ENCODE assay signal across 27 cellular contexts in the genomic region with DNA sequence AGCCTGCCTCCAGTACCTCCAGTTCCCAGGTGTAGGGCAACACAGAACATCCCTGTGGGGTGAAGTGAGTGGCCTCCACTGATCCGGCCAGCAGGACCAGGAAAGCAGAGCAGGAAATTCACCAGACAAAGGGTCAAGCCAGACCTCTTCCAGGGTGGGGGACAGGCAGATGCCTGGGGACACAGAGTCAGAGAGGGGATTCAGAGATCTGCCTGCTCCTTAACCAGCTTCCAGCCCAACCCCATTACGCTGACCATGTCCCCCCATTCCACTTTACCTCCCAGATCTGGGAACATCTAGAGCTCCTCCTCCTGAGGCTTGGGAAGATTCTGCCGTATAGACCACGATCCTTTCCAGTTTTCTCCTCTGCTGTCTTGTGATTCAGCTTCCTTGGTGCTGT.
"Had no signal": no experiment of that assay in that cellular context is flagged by ENCODE, and none has a peak within 500 bp of the region (broad histone marks: within the 10 kb centered on the region; RNA-seq: fewer than 3 reads in every experiment).

No MANE protein-coding gene starts in this region.

- H3K4me1 ChIP-seq: colonic mucosa, esophagus squamous epithelium, gastrocnemius medialis, heart right ventricle, left lung, lower lobe of right lung had no signal

- H3K27me3 ChIP-seq: colonic mucosa, esophagus squamous epithelium, gastrocnemius medialis, left lung had no signal

- H3K4me1 Mint-ChIP-seq: endodermal cell, mesothelial cell of epicardium had no signal

- H3K27me3 Mint-ChIP-seq: dendritic cell treated with granulocyte-macrophage colony-stimulating factor and Interleukin-4, amounts not matched to agents 40 ng/mL and 50 ng/mL, for 4 days; effector memory CD8-positive, alpha-beta T cell had no signal

- DNase-seq: colonic mucosa; cortex of kidney; effector CD8-positive, alpha-beta T cell; effector memory CD8-positive, alpha-beta T cell; endodermal cell; erythroblast; esophagus squamous epithelium; foreskin fibroblast; foreskin melanocyte; gastrocnemius medialis; glutamatergic neuron; head of caudate nucleus; heart right ventricle; hippocampal formation; left cardiac atrium; left lung; left ventricle myocardium superior; lower lobe of right lung; mesenchymal stem cell; mucosa of descending colon had no signal

- H3K4me3 Mint-ChIP-seq: dendritic cell treated with granulocyte-macrophage colony-stimulating factor and Interleukin-4, amounts not matched to agents 40 ng/mL and 50 ng/mL, for 4 days; effector memory CD8-positive, alpha-beta T cell; endodermal cell; mesothelial cell of epicardium had no signal

- H3K27ac ChIP-seq: colonic mucosa, epithelial cell of prostate, esophagus squamous epithelium, gastrocnemius medialis, heart right ventricle, left lung, lower lobe of right lung had no signal

- H3K36me3 ChIP-seq: colonic mucosa, esophagus squamous epithelium, gastrocnemius medialis, heart right ventricle, left lung, lower lobe of right lung had no signal

- H3K9me3 ChIP-seq: colonic mucosa, esophagus squamous epithelium, gastrocnemius medialis, heart right ventricle, left lung, lower lobe of right lung, mucosa of descending colon had no signal

- H3K9me3 Mint-ChIP-seq: dendritic cell treated with granulocyte-macrophage colony-stimulating factor and Interleukin-4, amounts not matched to agents 40 ng/mL and 50 ng/mL, for 4 days; effector memory CD8-positive, alpha-beta T cell had no signal

- H3K36me3 Mint-ChIP-seq: mesothelial cell of epicardium had no signal

- H3K4me3 ChIP-seq: colonic mucosa, esophagus squamous epithelium, gastrocnemius medialis, heart right ventricle, left lung, lower lobe of right lung, mucosa of descending colon had no signal

- FAIRE-seq: endometrium, islet of Langerhans, keratinocyte had no signal

- ATAC-seq: effector memory CD8-positive, alpha-beta T cell; esophagus mucosa; gastrocnemius medialis; heart right ventricle; left cardiac atrium; left lung; left ventricle myocardium superior; lower lobe of right lung; mucosa of descending colon had no signal

- H3K27ac Mint-ChIP-seq: dendritic cell treated with granulocyte-macrophage colony-stimulating factor and Interleukin-4, amounts not matched to agents 40 ng/mL and 50 ng/mL, for 4 days; effector memory CD8-positive, alpha-beta T cell; endodermal cell; mesothelial cell of epicardium had no signal
